Comparison of ENCODE assay signal across 19 cellular contexts in genomic region chr7:108178393-108178792, GRCh38. TPM values are rescaled to one million over a fixed set of nuclear protein-coding genes. Genes with fewer than 3 reads are reported as not detected.
A peak's percentile ranks its signal among the peaks of the same experiment; 100 is the strongest.
DNase-seq lines count a peak whose midpoint lies in the region; ATAC-seq and TF ChIP-seq lines count a peak whose summit lies in the region.
"Had no signal": no experiment of that assay in that cellular context is flagged by ENCODE, and none has a peak within 500 bp of the region (broad histone marks: within the 10 kb centered on the region; RNA-seq: fewer than 3 reads in every experiment).

No MANE protein-coding gene starts in this region.

- no peaks in the 10 kb centered on the region for H3K9me2 ChIP-seq in SK-N-SH

- H3K9me3 Mint-ChIP-seq in activated naive CD4-positive, alpha-beta T cell treated with anti-CD3 and anti-CD28 coated beads for 36 hours = no peaks in the 10 kb centered on the region
- H3K9me3 Mint-ChIP-seq: activated CD4-positive, alpha-beta memory T cell treated with anti-CD3 and anti-CD28 coated beads for 36 hours; activated T-cell treated with anti-CD3 and anti-CD28 coated beads, Interleukin-2, amount 50 U/mL, for 72 hours; CD4-positive, alpha-beta T cell; central memory CD8-positive, alpha-beta T cell; stimulated activated memory B cell treated with anti-CD40 and anti-IgM and Interleukin-4, amounts not matched to agents 10 μg/mL and 1 μg/mL and 100 μg/mL, for 72 hours had no signal

- POLR2A ChIA-PET in SK-N-SH (lab: Yijun Ruan, JAX) = interaction anchor here (0.6 kb wide), 1 partner anchor 278 kb away, joined by 3 read pairs; the partner anchor contains the start of gene NRCAM

- no peak for TF ChIP-seq POLR2A in thyroid gland (IDR thresholded peaks at IDR 0.05)

- TF ChIP-seq RAD21 in SK-N-SH (IDR thresholded peaks at IDR 0.05; ENCODE audit: low read length) = no peak

- H3K27me3 Mint-ChIP-seq in activated naive CD4-positive, alpha-beta T cell treated with anti-CD3 and anti-CD28 coated beads for 36 hours (ENCODE audit: low read depth) = peaks cover 2% of the 10 kb centered on the region

- H3K9ac ChIP-seq in SK-N-SH (no peak overlapping the region), OCI-LY3 (ENCODE audit: low read length) (no peak overlapping the region)

- no peaks in the 10 kb centered on the region for H3K36me3 Mint-ChIP-seq in activated naive CD4-positive, alpha-beta T cell treated with anti-CD3 and anti-CD28 coated beads for 36 hours (ENCODE audit: low read depth)
- H3K36me3 Mint-ChIP-seq: activated CD4-positive, alpha-beta memory T cell treated with anti-CD3 and anti-CD28 coated beads for 36 hours; stimulated activated memory B cell treated with anti-CD40 and anti-IgM and Interleukin-4, amounts not matched to agents 10 μg/mL and 1 μg/mL and 100 μg/mL, for 72 hours had no signal

- CTCF ChIA-PET in SK-N-SH (lab: Yijun Ruan, JAX) = interaction anchor here (0.9 to 4.3 kb wide), 11 partner anchors 8 to 319 kb away, joined by 3 to 49 read pairs (median 5); partner anchors contain the start of gene NRCAM
- CTCF ChIA-PET in activated naive CD4-positive, alpha-beta T cell treated with anti-CD3 and anti-CD28 coated beads for 36 hours (lab: Charles Lee) = interaction anchor here (0.7 to 3.3 kb wide), 4 partner anchors 277 to 322 kb away, joined by 3 to 16 read pairs (median 4); no protein-coding TSS in a partner anchor

- DNase-seq in SK-N-SH (no peak), NCI-H2107 treated with DMSO at 0.1 percent for 48 hours (lab: John Stamatoyannopoulos, UW; ENCODE audit: unreplicated experiment) (peak; percentile 99), thyroid gland (peak; percentile 63 to 81), HK-2 (ENCODE audit: unreplicated experiment) (no peak)
- DNase-seq in activated naive CD4-positive, alpha-beta T cell treated with anti-CD3 and anti-CD28 coated beads for 36 hours = no peak
- no peak for DNase-seq in stimulated activated naive CD4-positive, alpha-beta T cell (lab: John Stamatoyannopoulos, UW)
- DNase-seq: 8988T; activated CD4-positive, alpha-beta memory T cell treated with anti-CD3 and anti-CD28 coated beads for 36 hours; activated T-cell treated with anti-CD3 and anti-CD28 coated beads, Interleukin-2, amount 50 U/mL, for 72 hours; CD4-positive, alpha-beta T cell; GF-D8; NCI-H1694; OCI-M1 had no signal

- H3K27ac Mint-ChIP-seq in activated naive CD4-positive, alpha-beta T cell treated with anti-CD3 and anti-CD28 coated beads for 36 hours = no peak overlapping the region
- H3K27ac Mint-ChIP-seq: activated CD4-positive, alpha-beta memory T cell treated with anti-CD3 and anti-CD28 coated beads for 36 hours; activated T-cell treated with anti-CD3 and anti-CD28 coated beads, Interleukin-2, amount 50 U/mL, for 72 hours; CD4-positive, alpha-beta T cell; stimulated activated memory B cell treated with anti-CD40 and anti-IgM and Interleukin-4, amounts not matched to agents 10 μg/mL and 1 μg/mL and 100 μg/mL, for 72 hours had no signal

- H3K4me1 ChIP-seq in SK-N-SH (ENCODE audit: control insufficient read depth in 1 of 2, insufficient read depth in 2 of 2, low read depth in 1 of 2, low read length in 1 of 2) (peaks cover 0 to 5% of the 10 kb centered on the region in 2 experiments; a peak in 2 of 4 replicates), OCI-LY3 (ENCODE audit: low read length) (peaks cover 15% of the 10 kb centered on the region), thyroid gland (no peaks in the 10 kb centered on the region)
- H3K4me1 ChIP-seq: upper lobe of left lung had no signal

- H3K27ac ChIP-seq in SK-N-SH (ENCODE audit: low read depth in 2 of 2, low read length in 1 of 2) (peak overlapping the region in 1 of 2 experiments; percentile 45; a peak in 2 of 4 replicates), OCI-LY3 (ENCODE audit: low read length) (peak overlapping the region; percentile 53), thyroid gland (no peak overlapping the region)
- H3K27ac ChIP-seq: upper lobe of left lung had no signal

- peaks cover 0 to 45% of the 10 kb centered on the region in 2 experiments for H3K36me3 ChIP-seq in SK-N-SH (replicated peaks in 1 of 2; ENCODE audit: control insufficient read depth in 1 of 2, insufficient read depth in 2 of 2, low read length in 1 of 2)
- peaks cover 47% of the 10 kb centered on the region for H3K36me3 ChIP-seq in OCI-LY3 (replicated peaks; ENCODE audit: low read depth, low read length)
- H3K36me3 ChIP-seq in thyroid gland = no peaks in the 10 kb centered on the region
- H3K36me3 ChIP-seq: upper lobe of left lung had no signal

- H3K4me3 Mint-ChIP-seq in activated naive CD4-positive, alpha-beta T cell treated with anti-CD3 and anti-CD28 coated beads for 36 hours = no peak overlapping the region
- H3K4me3 Mint-ChIP-seq: activated CD4-positive, alpha-beta memory T cell treated with anti-CD3 and anti-CD28 coated beads for 36 hours; activated T-cell treated with anti-CD3 and anti-CD28 coated beads, Interleukin-2, amount 50 U/mL, for 72 hours; CD4-positive, alpha-beta T cell; central memory CD8-positive, alpha-beta T cell; stimulated activated memory B cell treated with anti-CD40 and anti-IgM and Interleukin-4, amounts not matched to agents 10 μg/mL and 1 μg/mL and 100 μg/mL, for 72 hours had no signal

- no peaks in the 10 kb centered on the region for H3K79me2 ChIP-seq in SK-N-SH (ENCODE audit: insufficient read depth)
- H3K79me2 ChIP-seq in OCI-LY3 (ENCODE audit: low read length) = no peaks in the 10 kb centered on the region

- WGBS in SK-N-SH (ENCODE audit: low lambda C conversion rate) = 52% methylated on average over 3 of the region's 3 CpGs
- WGBS in thyroid gland, 2 donors = 18 to 39% methylated on average over 2 to 3 of the region's 3 CpGs

- intact Hi-C loops in thyroid gland (cut with DNase I) = no loop called here
- intact Hi-C loops in activated naive CD4-positive, alpha-beta T cell treated with anti-CD3 and anti-CD28 coated beads for 36 hours (cut with micrococcal nuclease) = no loop called here

- H3K4me1 Mint-ChIP-seq in activated naive CD4-positive, alpha-beta T cell treated with anti-CD3 and anti-CD28 coated beads for 36 hours (ENCODE audit: low read depth) = no peaks in the 10 kb centered on the region
- H3K4me1 Mint-ChIP-seq: central memory CD8-positive, alpha-beta T cell; stimulated activated memory B cell treated with anti-CD40 and anti-IgM and Interleukin-4, amounts not matched to agents 10 μg/mL and 1 μg/mL and 100 μg/mL, for 72 hours had no signal

- no peaks in the 10 kb centered on the region for H3K9me3 ChIP-seq in SK-N-SH
- no peaks in the 10 kb centered on the region for H3K9me3 ChIP-seq in OCI-LY3 (ENCODE audit: insufficient read depth, low read length)
- no peaks in the 10 kb centered on the region for H3K9me3 ChIP-seq in thyroid gland
- H3K9me3 ChIP-seq: upper lobe of left lung had no signal

- H3K4me2 ChIP-seq in SK-N-SH (no peak overlapping the region), OCI-LY3 (ENCODE audit: low read length) (0 out of 2 replicates have a peak overlapping the region, but pooled peaks have one; percentile 11)

- H3K27me3 ChIP-seq in SK-N-SH (ENCODE audit: insufficient read depth) = no peaks in the 10 kb centered on the region; the same call in 1 of the 2 replicates
- H3K27me3 ChIP-seq in OCI-LY3 (ENCODE audit: low read depth, low read length) = no peaks in the 10 kb centered on the region
- no peaks in the 10 kb centered on the region for H3K27me3 ChIP-seq in thyroid gland
- H3K27me3 ChIP-seq: upper lobe of left lung had no signal

- H3K4me3 ChIP-seq in SK-N-SH (ENCODE audit: low read depth in 2 of 2, low read length in 1 of 2) (no peak overlapping the region), OCI-LY3 (ENCODE audit: low read length) (no peak overlapping the region), thyroid gland (replicated peaks in 1 of 3) (no peak overlapping the region)
- H3K4me3 ChIP-seq: upper lobe of left lung had no signal

- TF ChIP-seq EP300 in SK-N-SH (IDR thresholded peaks at IDR 0.05; ENCODE audit: borderline replicate concordance in 1 of 2, low read depth in 1 of 2, low read length in 1 of 2) = no peak

- H3F3A ChIP-seq in SK-N-SH (replicated peaks; ENCODE audit: insufficient read depth) = no peaks in the 10 kb centered on the region

- H4K20me1 ChIP-seq in SK-N-SH (ENCODE audit: insufficient read depth) (no peaks in the 10 kb centered on the region), OCI-LY3 (ENCODE audit: insufficient read depth, low read length) (no peaks in the 10 kb centered on the region)

- H2AFZ ChIP-seq in SK-N-SH (ENCODE audit: low read depth) (0 out of 2 replicates have a peak overlapping the region, but pooled peaks have one; percentile 26), OCI-LY3 (ENCODE audit: low read depth, low read length) (no peak overlapping the region)

- no peak for TF ChIP-seq CTCF in SK-N-SH (IDR thresholded peaks at IDR 0.05)
- no peak for TF ChIP-seq CTCF in OCI-LY3 (IDR thresholded peaks at IDR 0.05; ENCODE audit: low read depth, low read length)
- no peak for TF ChIP-seq CTCF in thyroid gland (IDR thresholded peaks at IDR 0.05)

- no peak for ATAC-seq in SK-N-SH treated with all-trans-retinoic acid at 6 μM for 48 hours
- ATAC-seq: activated T-cell treated with anti-CD3 and anti-CD28 coated beads, Interleukin-2, amount 50 U/mL, for 72 hours; left lobe of liver; stimulated activated memory B cell treated with anti-CD40 and anti-IgM and Interleukin-4, amounts not matched to agents 10 μg/mL and 1 μg/mL and 100 μg/mL, for 72 hours had no signal

TF ChIP-seq in SK-N-SH, 30 proteins besides CTCF, POLR2A, EP300 and RAD21 (continues in another document):
- TF ChIP-seq SIN3A (IDR thresholded peaks at IDR 0.05; ENCODE audit: borderline replicate concordance, low read depth, low read length) = no peak
- TF ChIP-seq YY1 (IDR thresholded peaks at IDR 0.05; ENCODE audit: low read depth) = no peak
- no peak for TF ChIP-seq ELF1 (IDR thresholded peaks at IDR 0.05)
- no peak for TF ChIP-seq POLR2AphosphoS5 (IDR thresholded peaks at IDR 0.05; ENCODE audit: low read depth, low read length)
- no peak for TF ChIP-seq NFIC (IDR thresholded peaks at IDR 0.05; ENCODE audit: borderline replicate concordance)
- no peak for TF ChIP-seq CHD2 (IDR thresholded peaks at IDR 0.05; ENCODE audit: low read length, partially characterized antibody)

TF ChIP-seq in SK-N-SH treated with all-trans-retinoic acid at 6 μM for 48 hours, 23 proteins besides CTCF, POLR2A, EP300 and RAD21:
- TF ChIP-seq CSDC2 (CRISPR knock-in tag; IDR thresholded peaks at IDR 0.05) (no peak), TOX (CRISPR knock-in tag; IDR thresholded peaks at IDR 0.05; ENCODE audit: borderline replicate concordance) (no peak), ZFP30 (CRISPR knock-in tag; IDR thresholded peaks at IDR 0.05) (no peak)

RNA-seq across cellular contexts. Expression of gene LAMB4, which starts 48.2 kb away (rescaled TPM):
- 0.24 and 0.36 TPM in 2 replicates for polyA plus RNA-seq in SK-N-SH (2012; rRNA removed)
- polyA plus RNA-seq in SK-N-SH (2012; cell fraction: cytosol; rRNA removed) = 0.26 and 0.35 TPM in 2 replicates
- 0.21 and 0.30 TPM in 2 replicates for polyA plus RNA-seq in SK-N-SH (2012; cell fraction: nucleus; rRNA removed)
- 1 to 10 TPM in 2 of 4 donors, under 1 TPM in 2; 0.15 to 8.1 (median 1.7) TPM for total RNA-seq in thyroid gland
- not detected for total RNA-seq in activated naive CD4-positive, alpha-beta T cell treated with anti-CD3 and anti-CD28 coated beads for 36 hours
- total RNA-seq: activated CD4-positive, alpha-beta memory T cell treated with anti-CD3 and anti-CD28 coated beads for 36 hours; activated T-cell treated with anti-CD3 and anti-CD28 coated beads, Interleukin-2, amount 50 U/mL, for 72 hours; left lobe of liver had no signal

Comparison
In these comparisons a context has a peak if more than half of its experiments do, and no peak if none do; other contexts are left out.
1. DNase-seq: peak in NCI-H2107 treated with DMSO at 0.1 percent for 48 hours (single experiment) and thyroid gland (2 of 2); none in SK-N-SH (single experiment), activated naive CD4-positive, alpha-beta T cell treated with anti-CD3 and anti-CD28 coated beads for 36 hours (single experiment), HK-2 (single experiment) and stimulated activated naive CD4-positive, alpha-beta T cell (0 of 6).